Comparison of ENCODE assay signal across 8 cellular contexts in genomic region chr6:33204165-33204414, GRCh38. TPM values are rescaled to one million over a fixed set of nuclear protein-coding genes. Genes with fewer than 3 reads are reported as not detected.
A peak's percentile ranks its signal among the peaks of the same experiment; 100 is the strongest.
DNase-seq lines count a peak whose midpoint lies in the region; TF ChIP-seq lines count a peak whose summit lies in the region.

No MANE protein-coding gene starts in this region.

- peaks cover 33% of the 10 kb centered on the region for H3K36me3 Mint-ChIP-seq in activated naive CD4-positive, alpha-beta T cell treated with anti-CD3 and anti-CD28 coated beads, Interleukin-2, amount 10 ng/mL, durations not matched to agents 7 days and 5 days

- H3K4me1 ChIP-seq in adipocyte (ENCODE audit: control insufficient read depth, insufficient read depth, low read length) = peaks cover 59% of the 10 kb centered on the region
- peaks cover 30% of the 10 kb centered on the region for H3K4me1 ChIP-seq in mesodermal cell (ENCODE audit: control insufficient read depth, insufficient read depth, low read length, poor library complexity, severe bottlenecking)
- peaks cover 0 to 64% (median 56%) of the 10 kb centered on the region in 4 donors for H3K4me1 ChIP-seq in tibial artery

- peak overlapping the region; percentile 81 for H3K27ac Mint-ChIP-seq in activated naive CD4-positive, alpha-beta T cell treated with anti-CD3 and anti-CD28 coated beads, Interleukin-2, amount 10 ng/mL, durations not matched to agents 7 days and 5 days

- intact Hi-C loops in tibial artery (cut with DNase I; ENCODE audit: low total_unique reads) = loop anchor here (5.0 kb wide), 1 partner anchor 307 kb away; no protein-coding TSS in a partner anchor

- peaks cover 69% of the 10 kb centered on the region for H3K4me1 Mint-ChIP-seq in activated naive CD4-positive, alpha-beta T cell treated with anti-CD3 and anti-CD28 coated beads, Interleukin-2, amount 10 ng/mL, durations not matched to agents 7 days and 5 days

- peaks cover 26% of the 10 kb centered on the region for H3K36me3 ChIP-seq in adipocyte (ENCODE audit: control insufficient read depth, insufficient read depth, low read length, severe bottlenecking)
- peaks cover 32% of the 10 kb centered on the region for H3K36me3 ChIP-seq in mesodermal cell (ENCODE audit: control insufficient read depth, insufficient read depth, low read length)
- H3K36me3 ChIP-seq in tibial artery = peaks cover 17 to 22% (median 20%) of the 10 kb centered on the region in 3 donors

- no peaks in the 10 kb centered on the region for H3K27me3 ChIP-seq in adipocyte (replicated peaks; ENCODE audit: control insufficient read depth, insufficient read depth, low read length)
- no peaks in the 10 kb centered on the region for H3K27me3 ChIP-seq in tibial artery

- peak overlapping the region; percentile 13 for H3K27ac ChIP-seq in mesodermal cell (ENCODE audit: low read depth, low read length, severe bottlenecking)
- H3K27ac ChIP-seq in tibial artery = no peak overlapping the region

- CTCF ChIA-PET in activated naive CD4-positive, alpha-beta T cell treated with anti-CD3 and anti-CD28 coated beads, Interleukin-2, amount 10 ng/mL, durations not matched to agents 7 days and 5 days (lab: Charles Lee) = interaction anchor here (3.3 kb wide), 1 partner anchor 44 kb away, joined by 27 read pairs; no protein-coding TSS in a partner anchor

- peak overlapping the region; percentile 90 for H3K4me3 Mint-ChIP-seq in activated naive CD4-positive, alpha-beta T cell treated with anti-CD3 and anti-CD28 coated beads, Interleukin-2, amount 10 ng/mL, durations not matched to agents 7 days and 5 days

- DNase-seq in activated naive CD4-positive, alpha-beta T cell treated with anti-CD3 and anti-CD28 coated beads, Interleukin-2, amount 10 ng/mL, durations not matched to agents 7 days and 5 days = no peak
- DNase-seq in activated naive CD4-positive, alpha-beta T cell treated with anti-CD3 and anti-CD28 coated beads, Interleukin-2, amount 50 U/mL, for 16 hours = no peak
- DNase-seq in adipocyte (ENCODE audit: low read depth) = no peak
- DNase-seq in tibial artery = no peak
- DNase-seq in cerebellar nuclear complex (lab: John Stamatoyannopoulos, UW) = no peak
- no peak for DNase-seq in LoVo (ENCODE audit: low spot score)
- no peak for DNase-seq in GOT3 (lab: John Stamatoyannopoulos, UW)

- no peaks in the 10 kb centered on the region for H3K9me3 Mint-ChIP-seq in activated naive CD4-positive, alpha-beta T cell treated with anti-CD3 and anti-CD28 coated beads, Interleukin-2, amount 10 ng/mL, durations not matched to agents 7 days and 5 days

- WGBS in mesodermal cell (ENCODE audit: insufficient coverage in 2 of 2), 2 experiments = 0% methylated on average over 1 of the region's 4 CpGs; no CpG with 5 or more reads in 1 of the 2 experiments

- H3K27me3 Mint-ChIP-seq in activated naive CD4-positive, alpha-beta T cell treated with anti-CD3 and anti-CD28 coated beads, Interleukin-2, amount 10 ng/mL, durations not matched to agents 7 days and 5 days = no peaks in the 10 kb centered on the region

- peak overlapping the region; percentile 10 for H3K9ac ChIP-seq in adipocyte (ENCODE audit: low read length)

- peak overlapping the region; percentile 84 for H3K4me3 ChIP-seq in adipocyte (ENCODE audit: low read length)
- H3K4me3 ChIP-seq in mesodermal cell (ENCODE audit: extremely low read depth, insufficient read depth, low read length, poor library complexity, severe bottlenecking) = no peak overlapping the region
- peak overlapping the region; percentile 63 to 71 for H3K4me3 ChIP-seq in tibial artery

- H3K9me3 ChIP-seq in adipocyte (ENCODE audit: control insufficient read depth, low read length) (no peaks in the 10 kb centered on the region), mesodermal cell (ENCODE audit: control insufficient read depth, low read length) (no peaks in the 10 kb centered on the region), tibial artery (no peaks in the 10 kb centered on the region)

- TF ChIP-seq CTCF in tibial artery (IDR thresholded peaks at IDR 0.05) = no peak

RNA-seq across cellular contexts. Expression of gene HSD17B8, which starts 0.4 kb away (rescaled TPM):
- polyA plus RNA-seq in mesodermal cell (2013, experiment 1 of 2) = 4.5 TPM
- polyA plus RNA-seq in mesodermal cell (2013, experiment 2 of 2) = 3.3 TPM

RNA-seq across cellular contexts. Expression of gene SLC39A7, which starts 3.4 kb away (rescaled TPM):
- 136 TPM for polyA plus RNA-seq in mesodermal cell (2013, experiment 1 of 2)
- polyA plus RNA-seq in mesodermal cell (2013, experiment 2 of 2) = 121 TPM

RNA-seq across cellular contexts. Expression of gene RXRB, which starts 3.6 kb away (rescaled TPM):
- 39.3 TPM for polyA plus RNA-seq in mesodermal cell (2013, experiment 1 of 2)
- 31.0 TPM for polyA plus RNA-seq in mesodermal cell (2013, experiment 2 of 2)

RNA-seq across cellular contexts. Expression of gene RING1, which starts 4.2 kb away (rescaled TPM):
- 30.4 TPM for polyA plus RNA-seq in mesodermal cell (2013, experiment 1 of 2)
- 27.6 TPM for polyA plus RNA-seq in mesodermal cell (2013, experiment 2 of 2)

RNA-seq across cellular contexts. Expression of gene COL11A2, which starts 11.8 kb away (rescaled TPM):
- 20.3 TPM for polyA plus RNA-seq in mesodermal cell (2013, experiment 1 of 2)
- polyA plus RNA-seq in mesodermal cell (2013, experiment 2 of 2) = 16.4 TPM
